1 cellular context compared by ENCODE assay signal in genomic region chr10:17616403-17617030, GRCh38.
A peak's percentile ranks its signal among the peaks of the same experiment; 100 is the strongest.
TF ChIP-seq lines count a peak whose summit lies in the region.

No MANE protein-coding gene starts in this region.

TF ChIP-seq in K562, 482 proteins besides CTCF, POLR2A, EP300 and RAD21 (continued from another document and continues in another):
- TF ChIP-seq ZNF407 (IDR thresholded peaks at IDR 0.05; ENCODE audit: low read depth): no peak
- TF ChIP-seq, protein P1, sequence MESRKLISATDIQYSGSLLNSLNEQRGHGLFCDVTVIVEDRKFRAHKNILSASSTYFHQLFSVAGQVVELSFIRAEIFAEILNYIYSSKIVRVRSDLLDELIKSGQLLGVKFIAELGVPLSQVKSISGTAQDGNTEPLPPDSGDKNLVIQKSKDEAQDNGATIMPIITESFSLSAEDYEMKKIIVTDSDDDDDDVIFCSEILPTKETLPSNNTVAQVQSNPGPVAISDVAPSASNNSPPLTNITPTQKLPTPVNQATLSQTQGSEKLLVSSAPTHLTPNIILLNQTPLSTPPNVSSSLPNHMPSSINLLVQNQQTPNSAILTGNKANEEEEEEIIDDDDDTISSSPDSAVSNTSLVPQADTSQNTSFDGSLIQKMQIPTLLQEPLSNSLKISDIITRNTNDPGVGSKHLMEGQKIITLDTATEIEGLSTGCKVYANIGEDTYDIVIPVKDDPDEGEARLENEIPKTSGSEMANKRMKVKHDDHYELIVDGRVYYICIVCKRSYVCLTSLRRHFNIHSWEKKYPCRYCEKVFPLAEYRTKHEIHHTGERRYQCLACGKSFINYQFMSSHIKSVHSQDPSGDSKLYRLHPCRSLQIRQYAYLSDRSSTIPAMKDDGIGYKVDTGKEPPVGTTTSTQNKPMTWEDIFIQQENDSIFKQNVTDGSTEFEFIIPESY (CRISPR knock-in tag; IDR thresholded peaks at IDR 0.05): no peak
- TF ChIP-seq CC2D1A (IDR thresholded peaks at IDR 0.05): no peak
- TF ChIP-seq FOSL1 (tag; conservative IDR thresholded peaks at IDR 0.05): no peak
- TF ChIP-seq L3MBTL2 (IDR thresholded peaks at IDR 0.05): no peak; the same call in 1 of the 2 replicates
- TF ChIP-seq, protein P2, sequence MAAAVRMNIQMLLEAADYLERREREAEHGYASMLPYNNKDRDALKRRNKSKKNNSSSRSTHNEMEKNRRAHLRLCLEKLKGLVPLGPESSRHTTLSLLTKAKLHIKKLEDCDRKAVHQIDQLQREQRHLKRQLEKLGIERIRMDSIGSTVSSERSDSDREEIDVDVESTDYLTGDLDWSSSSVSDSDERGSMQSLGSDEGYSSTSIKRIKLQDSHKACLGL (CRISPR knock-in tag; IDR thresholded peaks at IDR 0.05; ENCODE audit: borderline replicate concordance, poor library complexity, severe bottlenecking): no peak
- peak; percentile 45; the same call in 1 of the 2 replicates for TF ChIP-seq CXXC5 (CRISPR knock-in tag; IDR thresholded peaks at IDR 0.05)
- peak; percentile 74 for TF ChIP-seq CBFA2T3 (IDR thresholded peaks at IDR 0.05)
- no peak; the same call in 1 of the 2 replicates for TF ChIP-seq CREM (IDR thresholded peaks at IDR 0.05; ENCODE audit: low read depth)
- TF ChIP-seq ZFP1 (CRISPR knock-in tag; IDR thresholded peaks at IDR 0.05): no peak
- TF ChIP-seq RBM17 (IDR thresholded peaks at IDR 0.05; ENCODE audit: borderline replicate concordance, low read depth, low read length): no peak
- no peak for TF ChIP-seq NR0B1 (IDR thresholded peaks at IDR 0.05; ENCODE audit: partially characterized antibody)
- TF ChIP-seq HDAC8 (tag; IDR thresholded peaks at IDR 0.05): no peak
- peak; percentile 70 for TF ChIP-seq SMARCA4 (IDR thresholded peaks at IDR 0.05)
- peak; percentile 45; the same call in 1 of the 2 replicates for TF ChIP-seq SOX6 (IDR thresholded peaks at IDR 0.05)
- TF ChIP-seq THAP12 (CRISPR knock-in tag; IDR thresholded peaks at IDR 0.05): no peak
- no peak for TF ChIP-seq ZKSCAN3 (CRISPR knock-in tag; IDR thresholded peaks at IDR 0.05)
- no peak for TF ChIP-seq LARP7 (IDR thresholded peaks at IDR 0.05)
- TF ChIP-seq ZNF518B (CRISPR knock-in tag; IDR thresholded peaks at IDR 0.05): no peak
- TF ChIP-seq TAF7 (tag; IDR thresholded peaks at IDR 0.05): no peak
- TF ChIP-seq, protein P3, sequence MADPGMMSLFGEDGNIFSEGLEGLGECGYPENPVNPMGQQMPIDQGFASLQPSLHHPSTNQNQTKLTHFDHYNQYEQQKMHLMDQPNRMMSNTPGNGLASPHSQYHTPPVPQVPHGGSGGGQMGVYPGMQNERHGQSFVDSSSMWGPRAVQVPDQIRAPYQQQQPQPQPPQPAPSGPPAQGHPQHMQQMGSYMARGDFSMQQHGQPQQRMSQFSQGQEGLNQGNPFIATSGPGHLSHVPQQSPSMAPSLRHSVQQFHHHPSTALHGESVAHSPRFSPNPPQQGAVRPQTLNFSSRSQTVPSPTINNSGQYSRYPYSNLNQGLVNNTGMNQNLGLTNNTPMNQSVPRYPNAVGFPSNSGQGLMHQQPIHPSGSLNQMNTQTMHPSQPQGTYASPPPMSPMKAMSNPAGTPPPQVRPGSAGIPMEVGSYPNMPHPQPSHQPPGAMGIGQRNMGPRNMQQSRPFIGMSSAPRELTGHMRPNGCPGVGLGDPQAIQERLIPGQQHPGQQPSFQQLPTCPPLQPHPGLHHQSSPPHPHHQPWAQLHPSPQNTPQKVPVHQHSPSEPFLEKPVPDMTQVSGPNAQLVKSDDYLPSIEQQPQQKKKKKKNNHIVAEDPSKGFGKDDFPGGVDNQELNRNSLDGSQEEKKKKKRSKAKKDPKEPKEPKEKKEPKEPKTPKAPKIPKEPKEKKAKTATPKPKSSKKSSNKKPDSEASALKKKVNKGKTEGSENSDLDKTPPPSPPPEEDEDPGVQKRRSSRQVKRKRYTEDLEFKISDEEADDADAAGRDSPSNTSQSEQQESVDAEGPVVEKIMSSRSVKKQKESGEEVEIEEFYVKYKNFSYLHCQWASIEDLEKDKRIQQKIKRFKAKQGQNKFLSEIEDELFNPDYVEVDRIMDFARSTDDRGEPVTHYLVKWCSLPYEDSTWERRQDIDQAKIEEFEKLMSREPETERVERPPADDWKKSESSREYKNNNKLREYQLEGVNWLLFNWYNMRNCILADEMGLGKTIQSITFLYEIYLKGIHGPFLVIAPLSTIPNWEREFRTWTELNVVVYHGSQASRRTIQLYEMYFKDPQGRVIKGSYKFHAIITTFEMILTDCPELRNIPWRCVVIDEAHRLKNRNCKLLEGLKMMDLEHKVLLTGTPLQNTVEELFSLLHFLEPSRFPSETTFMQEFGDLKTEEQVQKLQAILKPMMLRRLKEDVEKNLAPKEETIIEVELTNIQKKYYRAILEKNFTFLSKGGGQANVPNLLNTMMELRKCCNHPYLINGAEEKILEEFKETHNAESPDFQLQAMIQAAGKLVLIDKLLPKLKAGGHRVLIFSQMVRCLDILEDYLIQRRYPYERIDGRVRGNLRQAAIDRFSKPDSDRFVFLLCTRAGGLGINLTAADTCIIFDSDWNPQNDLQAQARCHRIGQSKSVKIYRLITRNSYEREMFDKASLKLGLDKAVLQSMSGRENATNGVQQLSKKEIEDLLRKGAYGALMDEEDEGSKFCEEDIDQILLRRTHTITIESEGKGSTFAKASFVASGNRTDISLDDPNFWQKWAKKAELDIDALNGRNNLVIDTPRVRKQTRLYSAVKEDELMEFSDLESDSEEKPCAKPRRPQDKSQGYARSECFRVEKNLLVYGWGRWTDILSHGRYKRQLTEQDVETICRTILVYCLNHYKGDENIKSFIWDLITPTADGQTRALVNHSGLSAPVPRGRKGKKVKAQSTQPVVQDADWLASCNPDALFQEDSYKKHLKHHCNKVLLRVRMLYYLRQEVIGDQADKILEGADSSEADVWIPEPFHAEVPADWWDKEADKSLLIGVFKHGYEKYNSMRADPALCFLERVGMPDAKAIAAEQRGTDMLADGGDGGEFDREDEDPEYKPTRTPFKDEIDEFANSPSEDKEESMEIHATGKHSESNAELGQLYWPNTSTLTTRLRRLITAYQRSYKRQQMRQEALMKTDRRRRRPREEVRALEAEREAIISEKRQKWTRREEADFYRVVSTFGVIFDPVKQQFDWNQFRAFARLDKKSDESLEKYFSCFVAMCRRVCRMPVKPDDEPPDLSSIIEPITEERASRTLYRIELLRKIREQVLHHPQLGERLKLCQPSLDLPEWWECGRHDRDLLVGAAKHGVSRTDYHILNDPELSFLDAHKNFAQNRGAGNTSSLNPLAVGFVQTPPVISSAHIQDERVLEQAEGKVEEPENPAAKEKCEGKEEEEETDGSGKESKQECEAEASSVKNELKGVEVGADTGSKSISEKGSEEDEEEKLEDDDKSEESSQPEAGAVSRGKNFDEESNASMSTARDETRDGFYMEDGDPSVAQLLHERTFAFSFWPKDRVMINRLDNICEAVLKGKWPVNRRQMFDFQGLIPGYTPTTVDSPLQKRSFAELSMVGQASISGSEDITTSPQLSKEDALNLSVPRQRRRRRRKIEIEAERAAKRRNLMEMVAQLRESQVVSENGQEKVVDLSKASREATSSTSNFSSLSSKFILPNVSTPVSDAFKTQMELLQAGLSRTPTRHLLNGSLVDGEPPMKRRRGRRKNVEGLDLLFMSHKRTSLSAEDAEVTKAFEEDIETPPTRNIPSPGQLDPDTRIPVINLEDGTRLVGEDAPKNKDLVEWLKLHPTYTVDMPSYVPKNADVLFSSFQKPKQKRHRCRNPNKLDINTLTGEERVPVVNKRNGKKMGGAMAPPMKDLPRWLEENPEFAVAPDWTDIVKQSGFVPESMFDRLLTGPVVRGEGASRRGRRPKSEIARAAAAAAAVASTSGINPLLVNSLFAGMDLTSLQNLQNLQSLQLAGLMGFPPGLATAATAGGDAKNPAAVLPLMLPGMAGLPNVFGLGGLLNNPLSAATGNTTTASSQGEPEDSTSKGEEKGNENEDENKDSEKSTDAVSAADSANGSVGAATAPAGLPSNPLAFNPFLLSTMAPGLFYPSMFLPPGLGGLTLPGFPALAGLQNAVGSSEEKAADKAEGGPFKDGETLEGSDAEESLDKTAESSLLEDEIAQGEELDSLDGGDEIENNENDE (IDR thresholded peaks at IDR 0.05; ENCODE audit: low read depth, low read length): no peak
